In genomic region chr10:127527320-127527719, GRCh38 we compare ENCODE assay signal across 18 cellular contexts. TPM values are rescaled to one million over a fixed set of nuclear protein-coding genes. Genes with fewer than 3 reads are reported as not detected.
DNase-seq lines count a peak whose midpoint lies in the region; ATAC-seq and TF ChIP-seq lines count a peak whose summit lies in the region.
"Had no signal": no experiment of that assay in that cellular context is flagged by ENCODE, and none has a peak within 500 bp of the region (broad histone marks: within the 10 kb centered on the region; RNA-seq: fewer than 3 reads in every experiment).

No MANE protein-coding gene starts in this region.

- no peak overlapping the region for H3K27ac ChIP-seq in neural progenitor cell
- H3K27ac ChIP-seq: 22Rv1, A549, BLaER1 had no signal

- H3K36me3 ChIP-seq in neural progenitor cell: no peaks in the 10 kb centered on the region
- no peaks in the 10 kb centered on the region for H3K36me3 ChIP-seq in H7 (replicated peaks; ENCODE audit: control insufficient read depth, insufficient read depth, low read length)
- H3K36me3 ChIP-seq: BLaER1 had no signal

- H3K27me3 ChIP-seq in neural progenitor cell: no peaks in the 10 kb centered on the region
- H3K27me3 ChIP-seq in H7 (ENCODE audit: control insufficient read depth, insufficient read depth, low read length): no peaks in the 10 kb centered on the region
- H3K27me3 ChIP-seq: BLaER1 had no signal

- H3K9ac ChIP-seq in neural progenitor cell: no peak overlapping the region
- H3K9ac ChIP-seq: BLaER1 had no signal

- intact Hi-C loops in left ventricle myocardium superior (cut with micrococcal nuclease) (no loop called here), cardiac septum (cut with DNase I) (no loop called here)

- peak overlapping the region; percentile 38 for H3K27ac Mint-ChIP-seq in activated CD4-positive, alpha-beta T cell treated with anti-CD3 and anti-CD28 coated beads, Interleukin-2, amount 10 ng/mL, durations not matched to agents 7 days and 5 days
- no peak overlapping the region for H3K27ac Mint-ChIP-seq in neural progenitor cell
- H3K27ac Mint-ChIP-seq: CD14-positive monocyte; CD8-positive, alpha-beta T cell had no signal

- H3K4me3 ChIP-seq in neural progenitor cell: no peak overlapping the region
- H3K4me3 ChIP-seq in H7 (ENCODE audit: insufficient read depth, low read depth, low read length): no peak overlapping the region
- H3K4me3 ChIP-seq: A549, BLaER1, GM12878 had no signal

- H3K4me1 Mint-ChIP-seq in activated CD4-positive, alpha-beta T cell treated with anti-CD3 and anti-CD28 coated beads, Interleukin-2, amount 10 ng/mL, durations not matched to agents 7 days and 5 days: no peaks in the 10 kb centered on the region
- peaks cover 42% of the 10 kb centered on the region for H3K4me1 Mint-ChIP-seq in neural progenitor cell

- TF ChIP-seq CTCF in neural progenitor cell (IDR thresholded peaks at IDR 0.05): no peak

- H3F3A ChIP-seq in neural progenitor cell (ENCODE audit: low read depth): no peaks in the 10 kb centered on the region

- ATAC-seq in left ventricle myocardium superior (peak; percentile 45), HG03442 (IDR thresholded peaks at IDR 0.05; ENCODE audit: unreplicated experiment) (no peak)
- ATAC-seq: A549; CD8-positive, alpha-beta T cell; GM12878 had no signal

- H3K79me2 ChIP-seq in neural progenitor cell (ENCODE audit: low read depth): no peaks in the 10 kb centered on the region

- peaks cover 17% of the 10 kb centered on the region for H3K4me1 ChIP-seq in neural progenitor cell

- CTCF ChIA-PET in activated CD4-positive, alpha-beta T cell treated with anti-CD3 and anti-CD28 coated beads, Interleukin-2, amount 10 ng/mL, durations not matched to agents 7 days and 5 days (lab: Charles Lee): no interaction called here

- no peak overlapping the region for H2AFZ ChIP-seq in neural progenitor cell (replicated peaks)

- H3K36me3 Mint-ChIP-seq in activated CD4-positive, alpha-beta T cell treated with anti-CD3 and anti-CD28 coated beads, Interleukin-2, amount 10 ng/mL, durations not matched to agents 7 days and 5 days (ENCODE audit: low read depth): no peaks in the 10 kb centered on the region
- peaks cover 2% of the 10 kb centered on the region for H3K36me3 Mint-ChIP-seq in neural progenitor cell
- H3K36me3 Mint-ChIP-seq: CD14-positive monocyte; CD8-positive, alpha-beta T cell had no signal

- no peaks in the 10 kb centered on the region for H3K9me3 ChIP-seq in neural progenitor cell (ENCODE audit: low read depth)
- H3K9me3 ChIP-seq: A549, BLaER1 had no signal

- DNase-seq in activated CD4-positive, alpha-beta T cell treated with anti-CD3 and anti-CD28 coated beads, Interleukin-2, amount 10 ng/mL, durations not matched to agents 7 days and 5 days: no peak
- no peak for DNase-seq in activated CD4-positive, alpha-beta T cell treated with anti-CD3 and anti-CD28 coated beads for 4 hours
- no peak for DNase-seq in left ventricle myocardium superior
- no peak for DNase-seq in cardiac septum (ENCODE audit: low spot score)
- no peak for DNase-seq in neural progenitor cell (ENCODE audit: low spot score)
- no peak for DNase-seq in H7
- DNase-seq: Calu3; CD8-positive, alpha-beta T cell; EL; GOT3; H9 had no signal

- POLR2A ChIA-PET in activated CD4-positive, alpha-beta T cell treated with anti-CD3 and anti-CD28 coated beads, Interleukin-2, amount 10 ng/mL, durations not matched to agents 7 days and 5 days (lab: Charles Lee): no interaction called here

- no peaks in the 10 kb centered on the region for H4K20me1 ChIP-seq in neural progenitor cell (ENCODE audit: low read depth)
- H4K20me1 ChIP-seq: BLaER1 had no signal

- no peaks in the 10 kb centered on the region for H3K9me3 Mint-ChIP-seq in activated CD4-positive, alpha-beta T cell treated with anti-CD3 and anti-CD28 coated beads, Interleukin-2, amount 10 ng/mL, durations not matched to agents 7 days and 5 days
- peaks cover 10% of the 10 kb centered on the region for H3K9me3 Mint-ChIP-seq in neural progenitor cell
- H3K9me3 Mint-ChIP-seq: CD8-positive, alpha-beta T cell; H9 had no signal

- H3K4me2 ChIP-seq in neural progenitor cell: no peak overlapping the region
- H3K4me2 ChIP-seq: A549 had no signal

- H3K27me3 Mint-ChIP-seq in activated CD4-positive, alpha-beta T cell treated with anti-CD3 and anti-CD28 coated beads, Interleukin-2, amount 10 ng/mL, durations not matched to agents 7 days and 5 days: no peaks in the 10 kb centered on the region
- peaks cover 12% of the 10 kb centered on the region for H3K27me3 Mint-ChIP-seq in neural progenitor cell (ENCODE audit: insufficient read depth, low read depth)

- no peak overlapping the region for H3K4me3 Mint-ChIP-seq in activated CD4-positive, alpha-beta T cell treated with anti-CD3 and anti-CD28 coated beads, Interleukin-2, amount 10 ng/mL, durations not matched to agents 7 days and 5 days
- peak overlapping the region; percentile 65 for H3K4me3 Mint-ChIP-seq in neural progenitor cell
- H3K4me3 Mint-ChIP-seq: CD14-positive monocyte; CD8-positive, alpha-beta T cell; H9 had no signal

RNA-seq across cellular contexts. Expression of gene NPS, which starts 21.8 kb away (rescaled TPM):
- not detected for total RNA-seq in activated CD4-positive, alpha-beta T cell treated with anti-CD3 and anti-CD28 coated beads, Interleukin-2, amount 10 ng/mL, durations not matched to agents 7 days and 5 days
- total RNA-seq in left ventricle myocardium superior: not detected
- not detected for total RNA-seq in cardiac septum
- total RNA-seq in neural progenitor cell (ENCODE audit: low replicate concordance): not detected in 2 replicates
- not detected in 2 replicates for total RNA-seq in H7 (2014; rRNA removed; shearing (Covaris generic))
- total RNA-seq: Calu3; CD8-positive, alpha-beta T cell; G401; GM12878; H9 had no signal
